Comparison of ENCODE assay signal across 9 cellular contexts in the genomic region with DNA sequence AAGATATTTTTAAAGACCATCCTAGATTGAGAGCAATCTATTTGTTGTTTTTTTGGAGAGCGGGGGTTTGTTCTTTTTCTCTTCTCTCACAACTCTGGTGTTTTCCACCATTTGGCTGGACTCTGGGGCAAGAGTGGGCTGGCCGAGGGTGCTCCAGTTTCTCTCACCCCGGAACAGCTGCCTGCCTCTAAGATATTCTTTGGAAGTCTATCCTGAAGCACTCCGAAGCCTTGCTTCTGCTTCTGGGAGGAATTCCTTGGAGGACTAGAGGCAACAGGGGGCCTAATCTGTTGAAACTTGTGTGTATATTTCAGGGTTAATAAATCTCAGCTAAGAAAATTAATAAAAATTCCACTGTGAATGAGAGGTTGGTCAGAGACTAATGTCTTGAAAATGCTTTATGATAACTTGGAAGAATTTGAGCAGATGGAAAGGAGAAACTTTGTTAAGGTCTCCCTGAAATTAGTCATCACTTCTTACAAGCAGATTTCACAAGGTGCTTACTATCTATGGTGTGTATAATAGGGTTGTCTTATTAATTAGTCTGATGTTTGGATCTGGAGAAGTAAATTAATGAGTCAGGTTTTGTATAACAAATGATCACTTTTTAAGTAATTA. TPM values are rescaled to one million over a fixed set of nuclear protein-coding genes. Genes with fewer than 3 reads are reported as not detected.
DNase-seq lines count a peak whose midpoint lies in the region; ATAC-seq and TF ChIP-seq lines count a peak whose summit lies in the region.
"Had no signal": no experiment of that assay in that cellular context is flagged by ENCODE, and none has a peak within 500 bp of the region (broad histone marks: within the 10 kb centered on the region; RNA-seq: fewer than 3 reads in every experiment).

No MANE protein-coding gene starts in this region.

- H3K27me3 Mint-ChIP-seq in nephron progenitor cell (ENCODE audit: low read depth, poor library complexity), result peaks cover 2% of the 10 kb centered on the region

- whole genome bisulfite sequencing in esophagus muscularis mucosa, result 77% methylated on average over 4 of the region's 4 CpGs
- 91% methylated on average over 4 of the region's 4 CpGs for WGBS in suprapubic skin

- no peaks in the 10 kb centered on the region for H3K27me3 ChIP-seq in DOHH2 (ENCODE audit: control insufficient read depth, low read length)
- H3K27me3 ChIP-seq in MG63, result no peaks in the 10 kb centered on the region
- H3K27me3 ChIP-seq in esophagus muscularis mucosa, result no peaks in the 10 kb centered on the region
- no peaks in the 10 kb centered on the region for H3K27me3 ChIP-seq in suprapubic skin

- H3K27ac Mint-ChIP-seq in nephron progenitor cell, result peak overlapping the region; percentile 24

- TF ChIP-seq POLR2A in esophagus muscularis mucosa (IDR thresholded peaks at IDR 0.05; ENCODE audit: low read depth) (no peak), suprapubic skin (IDR thresholded peaks at IDR 0.05) (no peak)

- no peaks in the 10 kb centered on the region for H3K9me3 ChIP-seq in DOHH2 (ENCODE audit: control insufficient read depth, insufficient read depth, low read length)
- peaks cover 1% of the 10 kb centered on the region; the same call in 1 of the 2 replicates for H3K9me3 ChIP-seq in MG63
- H3K9me3 ChIP-seq in esophagus muscularis mucosa, result no peaks in the 10 kb centered on the region
- H3K9me3 ChIP-seq in suprapubic skin, result peaks cover under 1% of the 10 kb centered on the region

- no peak overlapping the region for H3K27ac ChIP-seq in DOHH2 (ENCODE audit: low read depth, low read length)
- no peak overlapping the region for H3K27ac ChIP-seq in esophagus muscularis mucosa (replicated peaks in 1 of 4)
- no peak overlapping the region for H3K27ac ChIP-seq in suprapubic skin

- H3K36me3 Mint-ChIP-seq in nephron progenitor cell (ENCODE audit: low read depth), result peaks cover 27% of the 10 kb centered on the region

- TF ChIP-seq EP300 in esophagus muscularis mucosa (IDR thresholded peaks at IDR 0.05), result no peak
- TF ChIP-seq EP300 in suprapubic skin (IDR thresholded peaks at IDR 0.05), result no peak

- H3K4me3 ChIP-seq in DOHH2 (ENCODE audit: low read length), result no peak overlapping the region
- H3K4me3 ChIP-seq in MG63, result peak overlapping the region; percentile 1; the same call in 1 of the 2 replicates
- no peak overlapping the region for H3K4me3 ChIP-seq in choroid plexus epithelial cell (ENCODE audit: low read depth, low read length)
- H3K4me3 ChIP-seq in esophagus muscularis mucosa, result no peak overlapping the region
- H3K4me3 ChIP-seq in suprapubic skin, result no peak overlapping the region

- peaks cover 6% of the 10 kb centered on the region for H3F3A ChIP-seq in DOHH2 (ENCODE audit: control insufficient read depth, insufficient read depth)

- peaks cover 84% of the 10 kb centered on the region for H3K79me2 ChIP-seq in DOHH2 (ENCODE audit: control insufficient read depth, low read length)

- intact Hi-C loops in esophagus muscularis mucosa (cut with DNase I), result loop anchor here (10.0 kb wide), 2 partner anchors 219 to 931 kb away; no protein-coding TSS in a partner anchor

- H4K20me1 ChIP-seq in DOHH2 (ENCODE audit: control insufficient read depth, insufficient read depth, low read depth, low read length), result peaks cover 3% of the 10 kb centered on the region; the same call in 1 of the 2 replicates

- H3K4me2 ChIP-seq in DOHH2 (ENCODE audit: low read length), result 0 out of 2 replicates have a peak overlapping the region, but pooled peaks have one; percentile 10

- H3K4me1 ChIP-seq in DOHH2 (ENCODE audit: control insufficient read depth, low read length) (peaks cover 49% of the 10 kb centered on the region), esophagus muscularis mucosa (peaks cover 37 to 64% (median 51%) of the 10 kb centered on the region in 4 donors), suprapubic skin (peaks cover 43% of the 10 kb centered on the region)

- H3K36me3 ChIP-seq in DOHH2 (ENCODE audit: control insufficient read depth, low read length) (no peaks in the 10 kb centered on the region; the same call in 1 of the 2 replicates), MG63 (peaks cover 6% of the 10 kb centered on the region), esophagus muscularis mucosa (no peaks in the 10 kb centered on the region), suprapubic skin (no peaks in the 10 kb centered on the region)

- H3K4me3 Mint-ChIP-seq in nephron progenitor cell, result peak overlapping the region; percentile 43

- TF ChIP-seq CTCF in DOHH2 (IDR thresholded peaks at IDR 0.05; ENCODE audit: low read depth, low read length, poor library complexity, severe bottlenecking), result no peak
- TF ChIP-seq CTCF in choroid plexus epithelial cell (conservative IDR thresholded peaks at IDR 0.05; ENCODE audit: low read depth, low read length), result no peak
- no peak for TF ChIP-seq CTCF in nephron progenitor cell (IDR thresholded peaks at IDR 0.05)
- TF ChIP-seq CTCF in esophagus muscularis mucosa (IDR thresholded peaks at IDR 0.05), result no peak
- no peak for TF ChIP-seq CTCF in suprapubic skin (IDR thresholded peaks at IDR 0.05)

- H3K9me3 Mint-ChIP-seq in nephron progenitor cell, result peaks cover 5% of the 10 kb centered on the region

- DNase-seq in MG63, result no peak
- peak; percentile 74 for DNase-seq in choroid plexus epithelial cell (ENCODE audit: low read depth)
- DNase-seq in nephron progenitor cell, result no peak
- DNase-seq in cerebellar cortex (ENCODE audit: low spot score), result no peak
- no peak for DNase-seq in esophagus muscularis mucosa (ENCODE audit: extremely low spot score)
- DNase-seq in suprapubic skin (ENCODE audit: low spot score in 2 of 2), result no peak
- DNase-seq: NCI-H1092 had no signal

- no peaks in the 10 kb centered on the region for H3K9me2 ChIP-seq in DOHH2 (replicated peaks; ENCODE audit: control insufficient read depth, low read length)

- ATAC-seq in GM18519 (IDR thresholded peaks at IDR 0.05; ENCODE audit: low FRiP score, unreplicated experiment), result no peak

- peaks cover 64% of the 10 kb centered on the region for H3K4me1 Mint-ChIP-seq in nephron progenitor cell

RNA-seq across cellular contexts. Expression of a gene that starts 3.9 kb away (rescaled TPM):
- 60.3 and 67.9 TPM in 2 replicates for total RNA-seq in MG63 (2014; rRNA removed; shearing (Covaris generic); ENCODE audit: low replicate concordance)
- total RNA-seq in esophagus muscularis mucosa (10 to 100 TPM; 22.3 to 29.5 (median 27.4) TPM), suprapubic skin (10 to 100 TPM; 37.0 to 45.9 (median 39.8) TPM)
